In the genomic region with DNA sequence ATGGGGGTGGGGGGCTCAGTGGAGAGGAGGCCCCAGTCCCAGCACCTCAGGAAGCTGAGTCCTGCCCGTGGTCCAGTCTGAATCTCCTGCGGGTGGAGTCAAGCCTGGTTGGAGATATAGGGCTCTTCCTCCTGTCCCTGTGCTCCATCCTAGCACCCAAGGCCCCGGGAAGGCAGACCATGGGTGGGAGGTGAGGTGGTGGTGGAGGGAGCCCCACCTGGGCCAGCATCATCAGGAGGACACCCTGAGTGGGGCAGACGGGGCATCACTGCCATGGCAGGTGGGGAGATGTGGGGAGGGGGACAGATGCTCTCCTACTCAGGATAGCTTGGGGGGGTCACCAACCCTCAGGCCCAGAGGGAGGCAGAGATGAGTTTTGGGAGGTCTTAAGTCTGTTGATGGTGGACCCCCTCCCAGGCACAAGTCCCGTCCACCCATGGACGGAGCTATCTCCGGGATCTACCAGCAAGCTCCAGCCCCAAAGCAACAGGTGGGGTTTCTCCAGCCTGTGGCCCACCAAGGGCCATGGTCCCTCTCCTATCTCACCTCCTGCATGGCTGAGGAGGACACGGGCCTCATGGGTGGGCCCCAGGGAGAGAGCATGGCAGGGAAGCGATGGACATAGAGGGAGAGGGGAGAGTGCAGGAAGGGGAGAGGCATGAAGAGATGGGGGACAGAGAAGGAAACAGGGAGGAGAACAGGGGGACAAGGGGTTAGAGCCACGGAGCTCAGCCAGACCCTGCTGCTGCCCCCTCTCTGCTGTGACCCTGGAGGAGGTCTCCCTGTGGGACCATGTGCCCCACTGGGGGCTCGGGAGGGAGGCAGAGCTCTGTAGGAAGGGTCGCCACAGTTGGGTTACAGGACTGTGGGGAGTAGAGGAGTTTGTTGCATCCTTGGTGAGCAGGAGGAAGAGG, we compare ENCODE assay signal across 18 cellular contexts. TPM values are rescaled to one million over a fixed set of nuclear protein-coding genes. Genes with fewer than 3 reads are reported as not detected.
A peak's percentile ranks its signal among the peaks of the same experiment; 100 is the strongest.
DNase-seq lines count a peak whose midpoint lies in the region; ATAC-seq, FAIRE-seq and TF ChIP-seq lines count a peak whose summit lies in the region.
"Had no signal": no experiment of that assay in that cellular context is flagged by ENCODE, and none has a peak within 500 bp of the region (broad histone marks: within the 10 kb centered on the region; RNA-seq: fewer than 3 reads in every experiment).

No MANE protein-coding gene starts in this region.

- H3K4me1 Mint-ChIP-seq in stimulated activated memory B cell treated with anti-CD40 and anti-IgM and Interleukin-4, amounts not matched to agents 10 μg/mL and 1 μg/mL and 100 μg/mL, for 72 hours = no peaks in the 10 kb centered on the region

- ATAC-seq in Right ventricle myocardium superior (ENCODE audit: poor library complexity) (no peak), HG03039 (IDR thresholded peaks at IDR 0.05; ENCODE audit: unreplicated experiment) (no peak)
- peak; percentile 4 for ATAC-seq in stimulated activated memory B cell treated with anti-CD40 and anti-IgM and Interleukin-4, amounts not matched to agents 10 μg/mL and 1 μg/mL and 100 μg/mL, for 72 hours

- intact Hi-C loops in Right ventricle myocardium superior (cut with DNase I) = no loop called here

- no peaks in the 10 kb centered on the region for H3K27me3 ChIP-seq in right atrium auricular region
- no peaks in the 10 kb centered on the region for H3K27me3 ChIP-seq in H7 (ENCODE audit: control insufficient read depth, insufficient read depth, low read length)
- H3K27me3 ChIP-seq: Peyer's patch had no signal

- no peak overlapping the region for H3K4me3 Mint-ChIP-seq in stimulated activated memory B cell treated with anti-CD40 and anti-IgM and Interleukin-4, amounts not matched to agents 10 μg/mL and 1 μg/mL and 100 μg/mL, for 72 hours
- H3K4me3 Mint-ChIP-seq: CD4-positive, alpha-beta T cell had no signal

- DNase-seq in right atrium auricular region (ENCODE audit: low spot score) (peak; percentile 43), Right ventricle myocardium superior (no peak), H7 (peak; percentile 38), frontal cortex (ENCODE audit: low spot score in 2 of 2) (peak; percentile 7 to 12), foreskin fibroblast (no peak), SW 1271 (lab: John Stamatoyannopoulos, UW) (no peak)
- DNase-seq: CD4-positive, alpha-beta T cell; COR-L47; GOT3; Kasumi-1; NCI-H2081 treated with DMSO at 0.1 percent for 48 hours had no signal

- H3K4me1 ChIP-seq in right atrium auricular region = no peaks in the 10 kb centered on the region
- H3K4me1 ChIP-seq: A549, Peyer's patch, SJSA1 had no signal

- FAIRE-seq in frontal cortex (lab: Jason Lieb, UNC) = no peak
- FAIRE-seq: A549, GM12891 had no signal

- H3K4me3 ChIP-seq in right atrium auricular region (no peak overlapping the region), H7 (ENCODE audit: insufficient read depth, low read depth, low read length) (no peak overlapping the region), foreskin fibroblast (ENCODE audit: low read depth in 1 of 2, low read length in 2 of 2) (no peak overlapping the region)
- H3K4me3 ChIP-seq: A549, Peyer's patch, SJSA1 had no signal

- no peak overlapping the region for H3K27ac Mint-ChIP-seq in stimulated activated memory B cell treated with anti-CD40 and anti-IgM and Interleukin-4, amounts not matched to agents 10 μg/mL and 1 μg/mL and 100 μg/mL, for 72 hours
- H3K27ac Mint-ChIP-seq: CD4-positive, alpha-beta T cell had no signal

- no peaks in the 10 kb centered on the region for H3K36me3 ChIP-seq in right atrium auricular region
- no peaks in the 10 kb centered on the region for H3K36me3 ChIP-seq in H7 (replicated peaks; ENCODE audit: control insufficient read depth, insufficient read depth, low read length)
- H3K36me3 ChIP-seq: Peyer's patch, SJSA1 had no signal

- H3K27ac ChIP-seq in right atrium auricular region = no peak overlapping the region
- H3K27ac ChIP-seq: A549, Peyer's patch, SJSA1 had no signal

- TF ChIP-seq CTCF in right atrium auricular region (IDR thresholded peaks at IDR 0.05) = no peak
- no peak for TF ChIP-seq CTCF in foreskin fibroblast (IDR thresholded peaks at IDR 0.05; ENCODE audit: low read depth, low read length)

- H3K36me3 Mint-ChIP-seq in stimulated activated memory B cell treated with anti-CD40 and anti-IgM and Interleukin-4, amounts not matched to agents 10 μg/mL and 1 μg/mL and 100 μg/mL, for 72 hours = no peaks in the 10 kb centered on the region

- H3K9me3 Mint-ChIP-seq in stimulated activated memory B cell treated with anti-CD40 and anti-IgM and Interleukin-4, amounts not matched to agents 10 μg/mL and 1 μg/mL and 100 μg/mL, for 72 hours = peaks cover 4% of the 10 kb centered on the region
- H3K9me3 Mint-ChIP-seq: CD4-positive, alpha-beta T cell had no signal

- H3K9me3 ChIP-seq in right atrium auricular region = no peaks in the 10 kb centered on the region
- H3K9me3 ChIP-seq: A549, Peyer's patch, SJSA1 had no signal

- H3K27me3 Mint-ChIP-seq in stimulated activated memory B cell treated with anti-CD40 and anti-IgM and Interleukin-4, amounts not matched to agents 10 μg/mL and 1 μg/mL and 100 μg/mL, for 72 hours = peaks cover 49% of the 10 kb centered on the region
- H3K27me3 Mint-ChIP-seq: CD4-positive, alpha-beta T cell had no signal

RNA-seq across cellular contexts. Expression of gene MRGPRE, which starts 1.3 kb away (rescaled TPM):
- total RNA-seq in right atrium auricular region = not detected
- 0.16 TPM for total RNA-seq in Right ventricle myocardium superior
- total RNA-seq in H7 (2014; rRNA removed; shearing (Covaris generic)) = not detected in 2 replicates
- not detected for total RNA-seq in frontal cortex
- total RNA-seq: CD4-positive, alpha-beta T cell; MCF 10A; SJSA1 had no signal

RNA-seq across cellular contexts. Expression of gene MRGPRG, which starts 12.3 kb away (rescaled TPM):
- not detected for total RNA-seq in right atrium auricular region
- total RNA-seq in Right ventricle myocardium superior = not detected
- not detected in 2 replicates for total RNA-seq in H7 (2014; rRNA removed; shearing (Covaris generic))
- total RNA-seq in frontal cortex = not detected
- total RNA-seq: CD4-positive, alpha-beta T cell; MCF 10A; Peyer's patch; SJSA1 had no signal

Comparison
In these comparisons a context has a peak if more than half of its experiments do, and no peak if none do; other contexts are left out.
1. DNase-seq: peak in right atrium auricular region (single experiment), H7 (single experiment) and frontal cortex (2 of 2); none in Right ventricle myocardium superior (single experiment), foreskin fibroblast (0 of 2) and SW 1271 (0 of 2).